18 cellular contexts compared by ENCODE assay signal in genomic region chr2:12424219-12424618, GRCh38.
"Had no signal": no experiment of that assay in that cellular context is flagged by ENCODE, and none has a peak within 500 bp of the region (broad histone marks: within the 10 kb centered on the region; RNA-seq: fewer than 3 reads in every experiment).

No MANE protein-coding gene starts in this region.

- H3K4me1 ChIP-seq: colonic mucosa, psoas muscle had no signal

- H3K4me3 ChIP-seq: colonic mucosa, lung, psoas muscle, sigmoid colon, upper lobe of left lung had no signal

- H3K9me3 Mint-ChIP-seq: activated CD4-positive, alpha-beta memory T cell treated with anti-CD3 and anti-CD28 coated beads for 36 hours; activated naive CD4-positive, alpha-beta T cell treated with anti-CD3 and anti-CD28 coated beads, Interleukin-2, amount 50 U/mL, for 24 hours; mesothelial cell of epicardium; stimulated activated naive CD8-positive, alpha-beta T cell treated with anti-CD3 and anti-CD28 coated beads, Interleukin-15, amount 100 ng/mL, for 72 hours had no signal

- H3K27me3 ChIP-seq: colonic mucosa, sigmoid colon, upper lobe of left lung had no signal

- H3K36me3 Mint-ChIP-seq: activated CD4-positive, alpha-beta memory T cell treated with anti-CD3 and anti-CD28 coated beads for 36 hours; activated CD8-positive, alpha-beta memory T cell treated with anti-CD3 and anti-CD28 coated beads, Interleukin-2, amount 10 ng/mL, durations not matched to agents 7 days and 5 days; activated naive CD4-positive, alpha-beta T cell treated with anti-CD3 and anti-CD28 coated beads, Interleukin-2, amount 50 U/mL, for 24 hours; mesothelial cell of epicardium had no signal

- ATAC-seq: activated CD8-positive, alpha-beta memory T cell treated with anti-CD3 and anti-CD28 coated beads, Interleukin-2, amount 10 ng/mL, durations not matched to agents 7 days and 5 days; esophagus mucosa; psoas muscle; stimulated activated naive CD8-positive, alpha-beta T cell treated with anti-CD3 and anti-CD28 coated beads, Interleukin-15, amount 100 ng/mL, for 72 hours had no signal

- H3K27me3 Mint-ChIP-seq: activated CD4-positive, alpha-beta memory T cell treated with anti-CD3 and anti-CD28 coated beads for 36 hours; activated CD8-positive, alpha-beta memory T cell treated with anti-CD3 and anti-CD28 coated beads, Interleukin-2, amount 10 ng/mL, durations not matched to agents 7 days and 5 days; activated naive CD4-positive, alpha-beta T cell treated with anti-CD3 and anti-CD28 coated beads, Interleukin-2, amount 50 U/mL, for 24 hours; stimulated activated naive CD8-positive, alpha-beta T cell treated with anti-CD3 and anti-CD28 coated beads, Interleukin-15, amount 100 ng/mL, for 72 hours had no signal

- H3K4me3 Mint-ChIP-seq: activated CD4-positive, alpha-beta memory T cell treated with anti-CD3 and anti-CD28 coated beads for 36 hours; activated CD8-positive, alpha-beta memory T cell treated with anti-CD3 and anti-CD28 coated beads, Interleukin-2, amount 10 ng/mL, durations not matched to agents 7 days and 5 days; activated naive CD4-positive, alpha-beta T cell treated with anti-CD3 and anti-CD28 coated beads, Interleukin-2, amount 50 U/mL, for 24 hours; mesothelial cell of epicardium; stimulated activated naive CD8-positive, alpha-beta T cell treated with anti-CD3 and anti-CD28 coated beads, Interleukin-15, amount 100 ng/mL, for 72 hours had no signal

- H3K27ac Mint-ChIP-seq: activated CD4-positive, alpha-beta memory T cell treated with anti-CD3 and anti-CD28 coated beads for 36 hours; activated CD8-positive, alpha-beta memory T cell treated with anti-CD3 and anti-CD28 coated beads, Interleukin-2, amount 10 ng/mL, durations not matched to agents 7 days and 5 days; activated naive CD4-positive, alpha-beta T cell treated with anti-CD3 and anti-CD28 coated beads, Interleukin-2, amount 50 U/mL, for 24 hours; mesothelial cell of epicardium; stimulated activated naive CD8-positive, alpha-beta T cell treated with anti-CD3 and anti-CD28 coated beads, Interleukin-15, amount 100 ng/mL, for 72 hours had no signal

- H3K36me3 ChIP-seq: colonic mucosa, sigmoid colon, upper lobe of left lung had no signal

- H3K27ac ChIP-seq: colonic mucosa, psoas muscle, upper lobe of left lung had no signal

- H3K9me3 ChIP-seq: colonic mucosa, psoas muscle, sigmoid colon, upper lobe of left lung had no signal

- H3K4me1 Mint-ChIP-seq: stimulated activated naive CD8-positive, alpha-beta T cell treated with anti-CD3 and anti-CD28 coated beads, Interleukin-15, amount 100 ng/mL, for 72 hours had no signal

- FAIRE-seq: endometrium, frontal cortex had no signal

- DNase-seq: activated CD4-positive, alpha-beta memory T cell treated with anti-CD3 and anti-CD28 coated beads for 36 hours; activated CD4-positive, CD25-positive, alpha-beta regulatory T cell treated with anti-CD3 and anti-CD28 coated beads, Interleukin-2, amount 50 U/mL, for 72 hours; activated CD8-positive, alpha-beta memory T cell treated with anti-CD3 and anti-CD28 coated beads, Interleukin-2, amount 10 ng/mL, durations not matched to agents 7 days and 5 days; activated T-cell treated with anti-CD3 and anti-CD28 coated beads, Interleukin-2, amount 50 U/mL, for 1 hour; amniotic stem cell; central memory CD4-positive, alpha-beta T cell; colonic mucosa; psoas muscle; stimulated activated CD4-positive, alpha-beta T cell treated with anti-CD3 and anti-CD28 coated beads, Interleukin-1b, Interleukin-23, amount 100 ng/mL, for 48 hours; stimulated activated naive CD8-positive, alpha-beta T cell treated with anti-CD3 and anti-CD28 coated beads, Interleukin-15, amount 100 ng/mL, for 72 hours had no signal
